Comparison of ENCODE assay signal across 13 cellular contexts in genomic region chr3:6861331-6861988, GRCh38. TPM values are rescaled to one million over a fixed set of nuclear protein-coding genes. Genes with fewer than 3 reads are reported as not detected.
DNase-seq lines count a peak whose midpoint lies in the region; ATAC-seq and TF ChIP-seq lines count a peak whose summit lies in the region.
"Had no signal": no experiment of that assay in that cellular context is flagged by ENCODE, and none has a peak within 500 bp of the region (broad histone marks: within the 10 kb centered on the region; RNA-seq: fewer than 3 reads in every experiment).

No MANE protein-coding gene starts in this region.

- peaks cover 0 to 51% (median 23%) of the 10 kb centered on the region in 4 donors for H3K27me3 ChIP-seq in esophagus muscularis mucosa
- no peaks in the 10 kb centered on the region for H3K27me3 ChIP-seq in vagina
- H3K27me3 ChIP-seq: right lobe of liver had no signal

- WGBS in esophagus muscularis mucosa = 0% methylated on average over 6 of the region's 60 CpGs

- ATAC-seq in left cardiac atrium = peak; percentile 5 to 43

- H3K27me3 Mint-ChIP-seq in neural crest cell (ENCODE audit: low read depth) = peaks cover 93% of the 10 kb centered on the region

- no peak for DNase-seq in left cardiac atrium
- DNase-seq in cardiac septum (ENCODE audit: low spot score) = no peak
- no peak for DNase-seq in esophagus muscularis mucosa (ENCODE audit: extremely low spot score)
- DNase-seq in neural crest cell (ENCODE audit: low read depth, low spot score) = peak; percentile 22
- no peak for DNase-seq in vagina (ENCODE audit: extremely low spot score in 2 of 2)
- DNase-seq in RPMI8226 = no peak
- no peak for DNase-seq in dedifferentiated amniotic fluid mesenchymal stem cell (ENCODE audit: extremely low spot score)
- DNase-seq in EL = no peak
- DNase-seq: activated CD4-positive, alpha-beta T cell treated with anti-CD3 and anti-CD28 coated beads, Interleukin-2, amount 50 U/mL, for 48 hours; Kasumi-1; right lobe of liver had no signal

- H3K4me3 ChIP-seq in esophagus muscularis mucosa = peak overlapping the region; percentile 31 to 59 (median 48)
- H3K4me3 ChIP-seq in vagina = peak overlapping the region; percentile 41 to 43

- H3K4me1 ChIP-seq in esophagus muscularis mucosa = peaks cover 7 to 26% (median 24%) of the 10 kb centered on the region in 4 donors
- H3K4me1 ChIP-seq in vagina = peaks cover 24% of the 10 kb centered on the region
- H3K4me1 ChIP-seq: right lobe of liver had no signal

- peak overlapping the region; percentile 88 for H3K4me3 Mint-ChIP-seq in neural crest cell
- H3K4me3 Mint-ChIP-seq: activated naive CD8-positive, alpha-beta T cell had no signal

- intact Hi-C loops in left cardiac atrium (cut with DNase I) = no loop called here
- intact Hi-C loops in cardiac septum (cut with DNase I) = no loop called here
- intact Hi-C loops in esophagus muscularis mucosa (cut with DNase I) = no loop called here
- intact Hi-C loops in vagina (cut with DNase I) = no loop called here

- H3K27ac ChIP-seq in esophagus muscularis mucosa (replicated peaks in 1 of 4) = no peak overlapping the region
- no peak overlapping the region for H3K27ac ChIP-seq in vagina
- H3K27ac ChIP-seq: right lobe of liver had no signal

- H3K36me3 ChIP-seq in esophagus muscularis mucosa (no peaks in the 10 kb centered on the region), vagina (no peaks in the 10 kb centered on the region)
- H3K36me3 ChIP-seq: right lobe of liver had no signal

- TF ChIP-seq POLR2A in esophagus muscularis mucosa (IDR thresholded peaks at IDR 0.05; ENCODE audit: low read depth) (no peak), vagina (IDR thresholded peaks at IDR 0.05) (no peak)

- no peak for TF ChIP-seq CTCF in esophagus muscularis mucosa (IDR thresholded peaks at IDR 0.05)
- TF ChIP-seq CTCF in neural crest cell (conservative IDR thresholded peaks at IDR 0.05) = no peak
- TF ChIP-seq CTCF in vagina (IDR thresholded peaks at IDR 0.05) = no peak

- H3K27ac Mint-ChIP-seq in neural crest cell (ENCODE audit: unreplicated experiment) = no peak overlapping the region
- H3K27ac Mint-ChIP-seq: activated naive CD8-positive, alpha-beta T cell had no signal

- peaks cover 13% of the 10 kb centered on the region for H3K4me1 Mint-ChIP-seq in neural crest cell

- H3K36me3 Mint-ChIP-seq in neural crest cell (ENCODE audit: low read depth) = no peaks in the 10 kb centered on the region
- H3K36me3 Mint-ChIP-seq: activated naive CD8-positive, alpha-beta T cell had no signal

- no peaks in the 10 kb centered on the region for H3K9me3 ChIP-seq in esophagus muscularis mucosa
- no peaks in the 10 kb centered on the region for H3K9me3 ChIP-seq in vagina
- H3K9me3 ChIP-seq: right lobe of liver had no signal

- no peak for TF ChIP-seq EP300 in esophagus muscularis mucosa (IDR thresholded peaks at IDR 0.05)

- no peaks in the 10 kb centered on the region for H3K9me3 Mint-ChIP-seq in neural crest cell

RNA-seq across cellular contexts. Expression of gene GRM7, which starts 0.5 kb away (rescaled TPM):
- under 1 TPM in 1 of 2 donors, not detected in 1; 0.10 TPM for total RNA-seq in left cardiac atrium
- not detected for total RNA-seq in cardiac septum
- total RNA-seq in esophagus muscularis mucosa = under 1 TPM in 1 of 4 donors, not detected in 3; 0.39 TPM
- 0.89 and 1.5 TPM in 2 replicates for total RNA-seq in neural crest cell
- 2.0 TPM for total RNA-seq in vagina
- total RNA-seq: NCI-H460 had no signal
